Comparison of ENCODE assay signal across 22 cellular contexts in the genomic region with DNA sequence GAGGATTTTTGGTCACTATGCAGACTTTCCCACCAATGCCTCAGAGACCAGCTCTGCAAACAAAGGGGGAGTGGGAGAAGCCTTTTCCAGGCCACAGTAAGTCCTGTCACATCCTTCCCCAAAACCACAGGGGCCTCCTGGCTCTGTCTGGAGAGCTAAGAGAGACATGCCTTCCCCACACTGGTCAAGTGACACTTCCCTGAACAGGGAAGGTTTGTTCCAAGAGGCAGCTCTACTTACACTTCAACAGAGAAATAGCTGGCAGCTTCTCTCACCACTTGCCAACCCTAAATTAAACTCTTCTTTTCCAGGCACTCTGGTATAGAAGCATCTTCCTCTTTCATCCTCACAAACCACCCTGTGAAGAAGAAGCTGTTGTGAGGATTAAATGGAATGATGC. TPM values are rescaled to one million over a fixed set of nuclear protein-coding genes. Genes with fewer than 3 reads are reported as not detected.
"Had no signal": no experiment of that assay in that cellular context is flagged by ENCODE, and none has a peak within 500 bp of the region (broad histone marks: within the 10 kb centered on the region; RNA-seq: fewer than 3 reads in every experiment).

No MANE protein-coding gene starts in this region.

- H3K27ac ChIP-seq: foreskin keratinocyte, hepatocyte, ovary, prostate gland, upper lobe of left lung, vagina, WERI-Rb-1 had no signal

- H3K4me3 ChIP-seq: hepatocyte, ovary, prostate gland, upper lobe of left lung, vagina had no signal

- DNase-seq: activated CD8-positive, alpha-beta memory T cell treated with anti-CD3 and anti-CD28 coated beads for 24 hours; activated effector memory CD4-positive, alpha-beta T cell treated with anti-CD3 and anti-CD28 coated beads, Interleukin-2, amount 50 U/mL, for 16 hours; activated naive CD8-positive, alpha-beta T cell treated with anti-CD3 and anti-CD28 coated beads, Interleukin-2, amount 10 ng/mL, durations not matched to agents 7 days and 5 days; activated T-cell treated with anti-CD3 and anti-CD28 coated beads, Interleukin-2, amount 50 U/mL, for 1 hour; central memory CD4-positive, alpha-beta T cell; endodermal cell; foreskin keratinocyte; islet precursor cell; naive thymus-derived CD4-positive, alpha-beta T cell; ovary; stimulated activated naive CD4-positive, alpha-beta T cell treated with Interleukin-2 at 50 U/mL for 16 hours; T-helper 1 cell; upper lobe of left lung; WERI-Rb-1 had no signal

- H3K36me3 ChIP-seq: ovary, prostate gland, upper lobe of left lung, vagina, WERI-Rb-1 had no signal

- H3K4me1 ChIP-seq: foreskin keratinocyte, upper lobe of left lung had no signal

- H3K9me3 ChIP-seq: ovary, prostate gland, vagina had no signal

- ATAC-seq: activated CD4-positive, CD25-positive, alpha-beta regulatory T cell treated with anti-CD3 and anti-CD28 coated beads, Interleukin-2, amount 50 U/mL, for 24 hours; esophagus mucosa; foreskin keratinocyte; naive thymus-derived CD4-positive, alpha-beta T cell had no signal

- H3K27me3 ChIP-seq: foreskin keratinocyte, hepatocyte, ovary, upper lobe of left lung, vagina had no signal

RNA-seq across cellular contexts. Expression of a gene that starts 39.7 kb away (rescaled TPM):
- total RNA-seq: activated naive CD4-positive, alpha-beta T cell treated with anti-CD3 and anti-CD28 coated beads for 36 hours; activated naive CD8-positive, alpha-beta T cell treated with anti-CD3 and anti-CD28 coated beads, Interleukin-2, amount 10 ng/mL, durations not matched to agents 7 days and 5 days; activated T-helper 1 cell treated with anti-CD3 and anti-CD28 coated beads, Interleukin-12 subunit alpha, Interleukin-12 subunit beta, Interleukin-2, Interleukin-4 antibody, amounts not matched to agents 30 ng/mL and 10 ng/mL and 1 ng/mL, durations not matched to agents 14 hours and 24 hours and 36 hours; endodermal cell; naive thymus-derived CD4-positive, alpha-beta T cell had no signal
- polyA plus RNA-seq: naive thymus-derived CD4-positive, alpha-beta T cell; neural cell; ovary had no signal
